13 cellular contexts compared by ENCODE assay signal in the genomic region with DNA sequence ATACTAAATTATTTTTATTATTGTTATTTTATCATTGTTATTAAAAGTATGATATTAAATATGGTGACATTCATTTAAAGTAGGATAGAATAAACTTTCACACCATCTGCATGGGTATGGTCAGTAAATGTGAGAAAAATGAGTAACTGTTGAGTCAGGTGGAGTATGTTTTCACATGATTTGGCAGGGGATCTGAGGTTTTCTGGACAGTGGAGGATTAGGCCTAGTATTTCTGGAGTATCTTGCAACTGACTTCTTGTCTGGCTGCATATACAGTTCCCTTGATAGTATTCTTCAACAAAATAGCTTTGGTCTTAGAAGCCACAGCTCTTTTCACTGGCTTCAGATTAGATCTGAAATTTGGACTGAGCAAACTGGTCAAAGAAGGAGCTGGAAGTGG. TPM values are rescaled to one million over a fixed set of nuclear protein-coding genes. Genes with fewer than 3 reads are reported as not detected.
A peak's percentile ranks its signal among the peaks of the same experiment; 100 is the strongest.
DNase-seq lines count a peak whose midpoint lies in the region; ATAC-seq and TF ChIP-seq lines count a peak whose summit lies in the region.
"Had no signal": no experiment of that assay in that cellular context is flagged by ENCODE, and none has a peak within 500 bp of the region (broad histone marks: within the 10 kb centered on the region; RNA-seq: fewer than 3 reads in every experiment).

No MANE protein-coding gene starts in this region.

- CTCF ChIA-PET in CD8-positive, alpha-beta T cell (lab: Charles Lee) = interaction anchor here (1.3 kb wide), 1 partner anchor 53 kb away, joined by 4 read pairs; no protein-coding TSS in a partner anchor

- peak; percentile 85 for ATAC-seq in omental fat pad (ENCODE audit: low FRiP score)
- ATAC-seq in CD8-positive, alpha-beta T cell = no peak

- no peak overlapping the region for H3K4me3 Mint-ChIP-seq in CD8-positive, alpha-beta T cell
- H3K4me3 Mint-ChIP-seq: activated B cell treated with CpG ODN at 0.5 μM for 24 hours, memory B cell had no signal

- H3K27ac ChIP-seq in SJSA1 = peak overlapping the region; percentile 85
- H3K27ac ChIP-seq in CD8-positive, alpha-beta T cell (ENCODE audit: low read depth, low read length) = no peak overlapping the region

- H3K4me1 ChIP-seq in SJSA1 (replicated peaks) (peaks cover 24% of the 10 kb centered on the region), BE2C (no peaks in the 10 kb centered on the region)
- H3K4me1 ChIP-seq in CD8-positive, alpha-beta T cell (ENCODE audit: insufficient read depth, low read length) = no peaks in the 10 kb centered on the region

- H3K4me3 ChIP-seq in SJSA1 = no peak overlapping the region
- H3K4me3 ChIP-seq in epithelial cell of proximal tubule (ENCODE audit: low read depth, low read length) = peak overlapping the region; percentile 7
- no peak overlapping the region for H3K4me3 ChIP-seq in CD8-positive, alpha-beta T cell (ENCODE audit: low read depth, low read length)
- H3K4me3 ChIP-seq in BE2C (ENCODE audit: low read depth, low read length) = no peak overlapping the region

- intact Hi-C loops in CD8-positive, alpha-beta T cell (cut with DNase I, micrococcal nuclease) = no loop called here

- H3K27me3 ChIP-seq in SJSA1 (replicated peaks) = no peaks in the 10 kb centered on the region
- no peaks in the 10 kb centered on the region for H3K27me3 ChIP-seq in CD8-positive, alpha-beta T cell (ENCODE audit: insufficient read depth, low read length)
- H3K27me3 ChIP-seq in BE2C = no peaks in the 10 kb centered on the region

- H3K9me3 ChIP-seq in SJSA1 (replicated peaks) = no peaks in the 10 kb centered on the region
- no peaks in the 10 kb centered on the region for H3K9me3 ChIP-seq in CD8-positive, alpha-beta T cell (ENCODE audit: low read length)
- H3K9me3 ChIP-seq in BE2C = no peaks in the 10 kb centered on the region

- no peaks in the 10 kb centered on the region for H3K36me3 ChIP-seq in SJSA1
- H3K36me3 ChIP-seq in CD8-positive, alpha-beta T cell (ENCODE audit: insufficient read depth, low read length) = peaks cover 7% of the 10 kb centered on the region
- no peaks in the 10 kb centered on the region for H3K36me3 ChIP-seq in BE2C

- H3K36me3 Mint-ChIP-seq in CD8-positive, alpha-beta T cell = peaks cover 9% of the 10 kb centered on the region

- H3K9me3 Mint-ChIP-seq in CD8-positive, alpha-beta T cell = no peaks in the 10 kb centered on the region
- H3K9me3 Mint-ChIP-seq: activated B cell treated with CpG ODN at 0.5 μM for 24 hours, memory B cell had no signal

- TF ChIP-seq CTCF in epithelial cell of proximal tubule (conservative IDR thresholded peaks at IDR 0.05; ENCODE audit: low read depth, low read length) (no peak), omental fat pad (IDR thresholded peaks at IDR 0.05) (no peak), BE2C (IDR thresholded peaks at IDR 0.05; ENCODE audit: low read depth, low read length) (no peak)
- TF ChIP-seq CTCF in CD8-positive, alpha-beta T cell (IDR thresholded peaks at IDR 0.05) = no peak

- DNase-seq in EL (peak; percentile 69), SJSA1 (ENCODE audit: low read depth in 1 of 2, low spot score in 2 of 2) (no peak), epithelial cell of proximal tubule (ENCODE audit: low read depth) (peak; percentile 66), omental fat pad (ENCODE audit: low spot score) (no peak), BE2C (no peak), NCI-H345 treated with DMSO at 0.1 percent for 48 hours (lab: John Stamatoyannopoulos, UW; ENCODE audit: unreplicated experiment) (no peak)
- no peak for DNase-seq in CD8-positive, alpha-beta T cell
- DNase-seq in stimulated activated CD4-positive, alpha-beta T cell treated with anti-CD3 and anti-CD28 coated beads, Interleukin-2, amount 100 ng/mL, for 48 hours = no peak
- DNase-seq: activated B cell treated with CpG ODN at 0.5 μM for 24 hours; central memory CD4-positive, alpha-beta T cell; DMS53; trophoblast cell had no signal

- POLR2A ChIA-PET in CD8-positive, alpha-beta T cell (lab: Charles Lee) = no interaction called here

- peaks cover 17% of the 10 kb centered on the region for H3K4me1 Mint-ChIP-seq in CD8-positive, alpha-beta T cell (ENCODE audit: low read depth)

- H3K27ac Mint-ChIP-seq in CD8-positive, alpha-beta T cell = no peak overlapping the region
- H3K27ac Mint-ChIP-seq: activated B cell treated with CpG ODN at 0.5 μM for 24 hours, memory B cell had no signal

- no peaks in the 10 kb centered on the region for H3K27me3 Mint-ChIP-seq in CD8-positive, alpha-beta T cell (ENCODE audit: low read depth)
- H3K27me3 Mint-ChIP-seq: activated B cell treated with CpG ODN at 0.5 μM for 24 hours, memory B cell had no signal

RNA-seq across cellular contexts. Expression of gene GBF1, which starts 54.5 kb away (rescaled TPM):
- total RNA-seq in SJSA1 (2014; rRNA removed; shearing (Covaris generic)) = 23.3 and 36.3 TPM in 2 replicates
- total RNA-seq in epithelial cell of proximal tubule (30.7 and 36.3 TPM in 2 replicates), omental fat pad (10 to 100 TPM; 28.1 to 34.9 (median 31.6) TPM)
- 10 to 100 TPM; 26.7 to 31.3 TPM for total RNA-seq in CD8-positive, alpha-beta T cell
- 66.7 TPM for polyA plus RNA-seq in BE2C (2012; ENCODE audit: insufficient read depth, insufficient read length, low read depth)

RNA-seq across cellular contexts. Expression of gene PITX3, which starts 58.6 kb away (rescaled TPM):
- not detected in 2 replicates for total RNA-seq in SJSA1 (2014; rRNA removed; shearing (Covaris generic))
- total RNA-seq in epithelial cell of proximal tubule = 0.65 and 2.7 TPM in 2 replicates
- total RNA-seq in omental fat pad = under 1 TPM in 2 of 4 donors, not detected in 2; 0.36 to 0.37 TPM
- total RNA-seq in CD8-positive, alpha-beta T cell = not detected
- polyA plus RNA-seq in BE2C (2012; ENCODE audit: insufficient read depth, insufficient read length, low read depth) = not detected
- total RNA-seq: activated B cell treated with CpG ODN at 0.5 μM for 24 hours had no signal

Comparison
In these comparisons a context has a peak if more than half of its experiments do, and no peak if none do; other contexts are left out.
1. DNase-seq: peak in EL (single experiment) and epithelial cell of proximal tubule (single experiment); none in SJSA1 (0 of 2), omental fat pad (single experiment), CD8-positive, alpha-beta T cell (0 of 7), BE2C (single experiment), stimulated activated CD4-positive, alpha-beta T cell treated with anti-CD3 and anti-CD28 coated beads, Interleukin-2, amount 100 ng/mL, for 48 hours (0 of 2) and NCI-H345 treated with DMSO at 0.1 percent for 48 hours (single experiment).